In genomic region chr3:127546970-127547733, GRCh38 we compare ENCODE assay signal across 8 cellular contexts. TPM values are rescaled to one million over a fixed set of nuclear protein-coding genes. Genes with fewer than 3 reads are reported as not detected.
A peak's percentile ranks its signal among the peaks of the same experiment; 100 is the strongest.
DNase-seq lines count a peak whose midpoint lies in the region; ATAC-seq, FAIRE-seq and TF ChIP-seq lines count a peak whose summit lies in the region.

No MANE protein-coding gene starts in this region.

- 5% methylated on average over 24 of the region's 24 CpGs for WGBS in HUES64
- 8% methylated on average over 16 of the region's 24 CpGs for WGBS in GM12878 (ENCODE audit: insufficient coverage, insufficient replicate concordance, low lambda C conversion rate, missing lambda C conversion rate)

- H3K9me3 Mint-ChIP-seq in immature natural killer cell = no peaks in the 10 kb centered on the region
- H3K9me3 Mint-ChIP-seq in stimulated activated memory B cell treated with anti-CD40 and anti-IgM and Interleukin-4, amounts not matched to agents 10 μg/mL and 1 μg/mL and 100 μg/mL, for 72 hours = no peaks in the 10 kb centered on the region

- TF ChIP-seq EP300 in GM12878 (IDR thresholded peaks at IDR 0.05; ENCODE audit: borderline replicate concordance in 1 of 2, control insufficient read depth in 1 of 2, low read depth in 2 of 2, low read length in 2 of 2) = no peak

- peak; percentile 28 for ATAC-seq in GM12878
- peak; percentile 36 for ATAC-seq in stimulated activated memory B cell treated with anti-CD40 and anti-IgM and Interleukin-4, amounts not matched to agents 10 μg/mL and 1 μg/mL and 100 μg/mL, for 72 hours
- no peak for ATAC-seq in GM19035 (IDR thresholded peaks at IDR 0.05; ENCODE audit: unreplicated experiment)

- no peaks in the 10 kb centered on the region for H3K79me2 ChIP-seq in GM12878 (ENCODE audit: control insufficient read depth, insufficient read depth, low read length)

- H3K27ac Mint-ChIP-seq in immature natural killer cell = peak overlapping the region in 1 of 6 donors; percentile 35
- peak overlapping the region; percentile 8 for H3K27ac Mint-ChIP-seq in stimulated activated memory B cell treated with anti-CD40 and anti-IgM and Interleukin-4, amounts not matched to agents 10 μg/mL and 1 μg/mL and 100 μg/mL, for 72 hours

- no TSS peak for BruUV-seq in GM12878 (replicated peaks; lab: Mats Ljungman, UMichigan)

- H3K27me3 ChIP-seq in HUES64 (ENCODE audit: insufficient read depth, low read length) (peaks cover 5% of the 10 kb centered on the region; the same call in 1 of the 2 replicates), GM12878 (replicated peaks in 1 of 2; ENCODE audit: control insufficient read depth in 2 of 2, insufficient read depth in 2 of 2, low read length in 1 of 2) (no peaks in the 10 kb centered on the region; a peak in 3 of 4 replicates)

- intact Hi-C loops in GM12878 (cut with micrococcal nuclease; ENCODE audit: unreplicated experiment) = loop anchor here (10.0 kb wide), 4 partner anchors 92 to 1412 kb away; partner anchors contain the start of gene PLXNA1

- TF ChIP-seq POLR2A in GM12878 (IDR thresholded peaks at IDR 0.05; ENCODE audit: low read depth, low read length) = no peak

- CTCF ChIA-PET in GM12878 (lab: Yijun Ruan, JAX) = interaction anchor here (0.7 to 3.8 kb wide), 14 partner anchors 16 to 1024 kb away, joined by 3 to 28 read pairs (median 4); partner anchors contain the start of genes CHST13 and MCM2

- no peak overlapping the region for H3K4me2 ChIP-seq in GM12878 (ENCODE audit: control insufficient read depth, insufficient read depth)

- peak overlapping the region; percentile 60 to 82 (median 70) for H3K4me3 Mint-ChIP-seq in immature natural killer cell
- peak overlapping the region; percentile 59 for H3K4me3 Mint-ChIP-seq in stimulated activated memory B cell treated with anti-CD40 and anti-IgM and Interleukin-4, amounts not matched to agents 10 μg/mL and 1 μg/mL and 100 μg/mL, for 72 hours

- no peak overlapping the region for H3K27ac ChIP-seq in HUES64 (ENCODE audit: low read depth, low read length)
- no peak overlapping the region for H3K27ac ChIP-seq in GM12878 (ENCODE audit: control insufficient read depth, insufficient read depth)

- H3K36me3 ChIP-seq in HUES64 (ENCODE audit: insufficient read depth, low read length) = no peaks in the 10 kb centered on the region
- H3K36me3 ChIP-seq in GM12878 (ENCODE audit: control insufficient read depth in 2 of 2, insufficient read depth in 2 of 2, low read length in 1 of 2) = no peaks in the 10 kb centered on the region

- POLR2A ChIA-PET in GM12878 (lab: Charles Lee) = interaction anchor here (0.6 kb wide), 1 partner anchor 174 kb away, joined by 3 read pairs; no protein-coding TSS in a partner anchor

- no peak for TF ChIP-seq CTCF in GM12878 (IDR thresholded peaks at IDR 0.05 in 2 of 3, conservative IDR thresholded peaks at IDR 0.05 in 1 of 3; ENCODE audit: control insufficient read depth in 2 of 3, extremely low read depth in 1 of 3, insufficient read depth in 1 of 3, low read depth in 3 of 3, low read length in 3 of 3)

- H3K4me3 ChIP-seq in HUES64 (ENCODE audit: low read length) (peak overlapping the region; percentile 75), GM12878 (no peak overlapping the region)

- RAD21 ChIA-PET in GM12878 (lab: Charles Lee; ENCODE audit: unreplicated experiment) = interaction anchor here (0.6 to 1.6 kb wide), 6 partner anchors 11 to 1022 kb away, joined by 3 to 19 read pairs (median 4); no protein-coding TSS in a partner anchor

- H3K9me3 ChIP-seq in HUES64 (ENCODE audit: insufficient read depth, low read depth, low read length) = no peaks in the 10 kb centered on the region
- H3K9me3 ChIP-seq in GM12878 (replicated peaks; ENCODE audit: control insufficient read depth, insufficient read depth, low read length) = no peaks in the 10 kb centered on the region

- TF ChIP-seq RAD21 in GM12878 (IDR thresholded peaks at IDR 0.05; ENCODE audit: insufficient read depth, low read depth, low read length) = no peak

- no peaks in the 10 kb centered on the region for H3K4me1 ChIP-seq in HUES64 (ENCODE audit: insufficient read depth, low read length)
- no peaks in the 10 kb centered on the region for H3K4me1 ChIP-seq in GM12878 (ENCODE audit: control insufficient read depth, insufficient read depth, low read length)

- DNase-seq in GM12878 (ENCODE audit: low read depth, low spot score) (no peak), immature natural killer cell (no peak), T1000 (lab: John Stamatoyannopoulos, UW) (no peak), OCI-M2 (lab: John Stamatoyannopoulos, UW; ENCODE audit: unreplicated experiment) (no peak), occipital lobe (lab: John Stamatoyannopoulos, UW) (no peak)

- H3K9ac ChIP-seq in HUES64 (ENCODE audit: low read depth, low read length) = no peak overlapping the region
- H3K9ac ChIP-seq in GM12878 (ENCODE audit: control insufficient read depth, insufficient read depth, low read length) = no peak overlapping the region

- H3K36me3 Mint-ChIP-seq in immature natural killer cell = no peaks in the 10 kb centered on the region
- no peaks in the 10 kb centered on the region for H3K36me3 Mint-ChIP-seq in stimulated activated memory B cell treated with anti-CD40 and anti-IgM and Interleukin-4, amounts not matched to agents 10 μg/mL and 1 μg/mL and 100 μg/mL, for 72 hours

- peaks cover 0 to 4% (median 2%) of the 10 kb centered on the region in 3 donors for H3K27me3 Mint-ChIP-seq in immature natural killer cell (ENCODE audit: low read depth in 3 of 3)
- H3K27me3 Mint-ChIP-seq in stimulated activated memory B cell treated with anti-CD40 and anti-IgM and Interleukin-4, amounts not matched to agents 10 μg/mL and 1 μg/mL and 100 μg/mL, for 72 hours = peaks cover 13% of the 10 kb centered on the region

- H3K4me1 Mint-ChIP-seq in immature natural killer cell = peaks cover 9 to 16% of the 10 kb centered on the region in 2 donors
- peaks cover 17% of the 10 kb centered on the region for H3K4me1 Mint-ChIP-seq in stimulated activated memory B cell treated with anti-CD40 and anti-IgM and Interleukin-4, amounts not matched to agents 10 μg/mL and 1 μg/mL and 100 μg/mL, for 72 hours

- H4K20me1 ChIP-seq in GM12878 (ENCODE audit: control insufficient read depth, insufficient read depth) = no peaks in the 10 kb centered on the region

- FAIRE-seq in GM12878 (lab: Jason Lieb, UNC) = no peak

- SMC1A ChIA-PET in GM12878 (lab: Charles Lee; ENCODE audit: uncharacterized antibody, unreplicated experiment) = interaction anchor here (1.0 kb wide), 1 partner anchor 868 kb away, joined by 3 read pairs; no protein-coding TSS in a partner anchor

- no peak overlapping the region for H2AFZ ChIP-seq in GM12878 (ENCODE audit: control insufficient read depth, low read depth, low read length)

- in situ Hi-C loops in GM12878 (cut with MboI) = loop anchor here (10.0 kb wide), 1 partner anchor 792 kb away; no protein-coding TSS in a partner anchor

RNA-seq across cellular contexts. Expression of gene TPRA1, which starts 43.4 kb away (rescaled TPM):
- 8.8 TPM for polyA plus RNA-seq in HUES64 (2013, experiment 1 of 2)
- 10.8 TPM for polyA plus RNA-seq in HUES64 (2013, experiment 2 of 2)
- 27.5 and 31.1 TPM in 2 replicates for total RNA-seq in GM12878 (2013; cell fraction: nucleolus; rRNA removed)
- 32.7 and 35.7 TPM in 2 replicates for total RNA-seq in GM12878 (2014; rRNA removed)
- total RNA-seq in GM12878 (2014; rRNA removed; fragmentation: Illumina TruSeq; extraction: Trizol) = 11.1 and 11.4 TPM in 2 replicates
- total RNA-seq in GM12878 (2021) = 24.4 and 30.4 TPM in 2 replicates
- 9.5 TPM for polyA plus RNA-seq in GM12878 (2011; ENCODE audit: low read depth)
- 9.8 and 22.9 TPM in 2 replicates for polyA plus RNA-seq in GM12878 (2011; rRNA removed)
- polyA plus RNA-seq in GM12878 (2011; cell fraction: cytosol; rRNA removed) = 32.8 and 41.1 TPM in 2 replicates
- 81.9 and 90.1 TPM in 2 replicates for polyA plus RNA-seq in GM12878 (2011; cell fraction: nucleus; rRNA removed)
- 18.3 and 20.8 TPM in 2 replicates for polyA plus RNA-seq in GM12878 (2012)
- 4.2 and 12.8 TPM in 2 replicates for polyA plus RNA-seq in GM12878 (2014; fragmentation: Illumina TruSeq; extraction: Trizol)
- 1 to 10 TPM; 1.8 to 3.6 TPM for polyA plus RNA-seq in GM12878 (2014; fragmentation: Nextera tagmentation; extraction: Ambion mirVana)
- polyA plus RNA-seq in GM12878 (2014; rRNA removed) = 33.3 and 33.7 TPM in 2 replicates
- polyA plus RNA-seq in GM12878 (2016; fragmentation: Nextera tagmentation; extraction: Ambion mirVana) = 10 to 100 TPM; 34.2 to 39.6 TPM
- polyA minus RNA-seq in GM12878 (2011; rRNA and poly(A)+ RNA removed) = 23.4 and 34.6 TPM in 2 replicates
- polyA minus RNA-seq in GM12878 (2011; cell fraction: cytosol; rRNA and poly(A)+ RNA removed) = 13.5 and 14.8 TPM in 2 replicates
- polyA minus RNA-seq in GM12878 (2011; cell fraction: nucleus; rRNA and poly(A)+ RNA removed) = 19.2 and 27.0 TPM in 2 replicates
- polyA plus RNA-seq in immature natural killer cell = 10 to 100 TPM; 20.8 to 36.0 (median 31.5) TPM
- total RNA-seq in occipital lobe = 18.6 TPM

RNA-seq across cellular contexts. Expression of gene MCM2, which starts 51.1 kb away (rescaled TPM):
- polyA plus RNA-seq in HUES64 (2013, experiment 1 of 2) = 122 TPM
- polyA plus RNA-seq in HUES64 (2013, experiment 2 of 2) = 104 TPM
- total RNA-seq in GM12878 (2013; cell fraction: nucleolus; rRNA removed) = 84.2 and 104 TPM in 2 replicates
- total RNA-seq in GM12878 (2014; rRNA removed) = 210 and 229 TPM in 2 replicates
- 89.8 and 107 TPM in 2 replicates for total RNA-seq in GM12878 (2014; rRNA removed; fragmentation: Illumina TruSeq; extraction: Trizol)
- total RNA-seq in GM12878 (2021) = 218 and 229 TPM in 2 replicates
- polyA plus RNA-seq in GM12878 (2011; ENCODE audit: low read depth) = 51.9 TPM
- polyA plus RNA-seq in GM12878 (2011; rRNA removed) = 79.0 and 170 TPM in 2 replicates
- 174 and 221 TPM in 2 replicates for polyA plus RNA-seq in GM12878 (2011; cell fraction: cytosol; rRNA removed)
- 218 and 309 TPM in 2 replicates for polyA plus RNA-seq in GM12878 (2011; cell fraction: nucleus; rRNA removed)
- 77.5 and 91.8 TPM in 2 replicates for polyA plus RNA-seq in GM12878 (2012)
- 38.9 and 88.2 TPM in 2 replicates for polyA plus RNA-seq in GM12878 (2014; fragmentation: Illumina TruSeq; extraction: Trizol)
- polyA plus RNA-seq in GM12878 (2014; fragmentation: Nextera tagmentation; extraction: Ambion mirVana) = 10 to 100 TPM in 1 of 2 experiments, 1 to 10 TPM in 1; 8.6 to 14.4 TPM
- 140 and 167 TPM in 2 replicates for polyA plus RNA-seq in GM12878 (2014; rRNA removed)
- 100 to 1,000 TPM; 200 to 222 TPM for polyA plus RNA-seq in GM12878 (2016; fragmentation: Nextera tagmentation; extraction: Ambion mirVana)
- polyA minus RNA-seq in GM12878 (2011; rRNA and poly(A)+ RNA removed) = 272 and 323 TPM in 2 replicates
- polyA minus RNA-seq in GM12878 (2011; cell fraction: cytosol; rRNA and poly(A)+ RNA removed) = 143 and 145 TPM in 2 replicates
- polyA minus RNA-seq in GM12878 (2011; cell fraction: nucleus; rRNA and poly(A)+ RNA removed) = 66.6 and 116 TPM in 2 replicates
- 10 to 100 TPM; 14.9 to 24.8 (median 19.5) TPM for polyA plus RNA-seq in immature natural killer cell
- total RNA-seq in occipital lobe = 16.8 TPM
